ENCODE assay signal across 31 cellular contexts in genomic region chr17:41593306-41594095, GRCh38. TPM values are rescaled to one million over a fixed set of nuclear protein-coding genes. Genes with fewer than 3 reads are reported as not detected.
"Had no signal": no experiment of that assay in that cellular context is flagged by ENCODE, and none has a peak within 500 bp of the region (broad histone marks: within the 10 kb centered on the region; RNA-seq: fewer than 3 reads in every experiment).

No MANE protein-coding gene starts in this region.

- H3K9ac ChIP-seq: parathyroid adenoma had no signal

- ATAC-seq: activated naive CD8-positive, alpha-beta T cell treated with anti-CD3 and anti-CD28 coated beads, Interleukin-2, amount 50 U/mL, for 24 hours; T-helper 17 cell; WTC11 had no signal

- H2AFZ ChIP-seq: parathyroid adenoma had no signal

- H3K4me1 ChIP-seq: heart right ventricle, left ventricle myocardium inferior, parathyroid adenoma, right atrium auricular region, spleen, transverse colon, uterus had no signal

- H3K27ac Mint-ChIP-seq: activated CD4-positive, alpha-beta memory T cell treated with anti-CD3 and anti-CD28 coated beads, Interleukin-2, amount 10 ng/mL, durations not matched to agents 7 days and 5 days; activated CD4-positive, alpha-beta T cell treated with anti-CD3 and anti-CD28 coated beads, Interleukin-2, amount 10 ng/mL, durations not matched to agents 7 days and 5 days; activated naive CD4-positive, alpha-beta T cell treated with anti-CD3 and anti-CD28 coated beads, Interleukin-2, amount 50 U/mL, for 24 hours; activated naive CD8-positive, alpha-beta T cell treated with anti-CD3 and anti-CD28 coated beads, Interleukin-2, amount 50 U/mL, for 24 hours; activated T-cell treated with anti-CD3 and anti-CD28 coated beads, Interleukin-2, amount 50 U/mL, for 24 hours; nephron; T-helper 17 cell; WTC11 had no signal

- H3K79me2 ChIP-seq: parathyroid adenoma had no signal

- H3K36me3 ChIP-seq: esophagus squamous epithelium, heart right ventricle, left ventricle myocardium inferior, right atrium auricular region, spleen, transverse colon, uterus had no signal

- H3K27me3 Mint-ChIP-seq: activated CD4-positive, alpha-beta T cell treated with anti-CD3 and anti-CD28 coated beads, Interleukin-2, amount 10 ng/mL, durations not matched to agents 7 days and 5 days had no signal

- H3K27me3 ChIP-seq: right atrium auricular region, uterus had no signal

- H3K4me3 ChIP-seq: esophagus squamous epithelium, heart right ventricle, left ventricle myocardium inferior, right atrium auricular region, spleen, transverse colon, uterus had no signal

- FAIRE-seq: colon, endometrium had no signal

- H3K4me1 Mint-ChIP-seq: activated CD4-positive, alpha-beta T cell treated with anti-CD3 and anti-CD28 coated beads, Interleukin-2, amount 10 ng/mL, durations not matched to agents 7 days and 5 days; activated naive CD4-positive, alpha-beta T cell treated with anti-CD3 and anti-CD28 coated beads, Interleukin-2, amount 50 U/mL, for 24 hours; activated naive CD8-positive, alpha-beta T cell treated with anti-CD3 and anti-CD28 coated beads, Interleukin-2, amount 50 U/mL, for 24 hours had no signal

- H3K9me3 Mint-ChIP-seq: activated CD4-positive, alpha-beta memory T cell treated with anti-CD3 and anti-CD28 coated beads, Interleukin-2, amount 10 ng/mL, durations not matched to agents 7 days and 5 days; activated CD4-positive, alpha-beta T cell treated with anti-CD3 and anti-CD28 coated beads, Interleukin-2, amount 10 ng/mL, durations not matched to agents 7 days and 5 days; activated naive CD4-positive, alpha-beta T cell treated with anti-CD3 and anti-CD28 coated beads, Interleukin-2, amount 50 U/mL, for 24 hours; activated naive CD8-positive, alpha-beta T cell treated with anti-CD3 and anti-CD28 coated beads, Interleukin-2, amount 50 U/mL, for 24 hours; activated T-cell treated with anti-CD3 and anti-CD28 coated beads, Interleukin-2, amount 50 U/mL, for 24 hours; nephron had no signal

- H3K27ac ChIP-seq: epithelial cell of prostate, esophagus squamous epithelium, heart right ventricle, left ventricle myocardium inferior, parathyroid adenoma, right atrium auricular region, spleen, transverse colon, uterus had no signal

- H3K36me3 Mint-ChIP-seq: activated naive CD4-positive, alpha-beta T cell treated with anti-CD3 and anti-CD28 coated beads, Interleukin-2, amount 50 U/mL, for 24 hours; WTC11 had no signal

- H3K9me3 ChIP-seq: esophagus squamous epithelium, heart right ventricle, left ventricle myocardium inferior, right atrium auricular region, spleen, transverse colon, uterus had no signal

- DNase-seq: activated CD4-positive, alpha-beta memory T cell treated with anti-CD3 and anti-CD28 coated beads, Interleukin-2, amount 10 ng/mL, durations not matched to agents 7 days and 5 days; activated CD4-positive, alpha-beta T cell treated with anti-CD3 and anti-CD28 coated beads for 1 hour; activated CD4-positive, alpha-beta T cell treated with anti-CD3 and anti-CD28 coated beads, Interleukin-2, amount 10 ng/mL, durations not matched to agents 7 days and 5 days; activated CD8-positive, alpha-beta memory T cell treated with anti-CD3 and anti-CD28 coated beads, Interleukin-2, amount 50 U/mL, for 48 hours; activated naive CD8-positive, alpha-beta T cell treated with anti-CD3 and anti-CD28 coated beads, Interleukin-2, amount 50 U/mL, for 24 hours; activated T-cell treated with anti-CD3 and anti-CD28 coated beads, Interleukin-2, amount 50 U/mL, for 24 hours; anterior cingulate cortex; dermis blood vessel endothelial cell; effector CD4-positive, alpha-beta T cell; esophagus squamous epithelium; foreskin melanocyte; heart right ventricle; left ventricle myocardium inferior; spleen; stimulated activated naive CD4-positive, alpha-beta T cell treated with Interleukin-2 at 50 U/mL for 16 hours; T-helper 17 cell; T1000; transverse colon; uterus had no signal

- H3K4me3 Mint-ChIP-seq: activated CD4-positive, alpha-beta memory T cell treated with anti-CD3 and anti-CD28 coated beads, Interleukin-2, amount 10 ng/mL, durations not matched to agents 7 days and 5 days; activated CD4-positive, alpha-beta T cell treated with anti-CD3 and anti-CD28 coated beads, Interleukin-2, amount 10 ng/mL, durations not matched to agents 7 days and 5 days; activated naive CD4-positive, alpha-beta T cell treated with anti-CD3 and anti-CD28 coated beads, Interleukin-2, amount 50 U/mL, for 24 hours; activated naive CD8-positive, alpha-beta T cell treated with anti-CD3 and anti-CD28 coated beads, Interleukin-2, amount 50 U/mL, for 24 hours; activated T-cell treated with anti-CD3 and anti-CD28 coated beads, Interleukin-2, amount 50 U/mL, for 24 hours; nephron; T-helper 17 cell; WTC11 had no signal

RNA-seq across cellular contexts. Expression of gene KRT14, which starts 6.8 kb away (rescaled TPM):
- total RNA-seq: activated CD4-positive, alpha-beta memory T cell treated with anti-CD3 and anti-CD28 coated beads, Interleukin-2, amount 10 ng/mL, durations not matched to agents 7 days and 5 days; activated CD4-positive, alpha-beta T cell treated with anti-CD3 and anti-CD28 coated beads, Interleukin-2, amount 10 ng/mL, durations not matched to agents 7 days and 5 days; glomerular endothelial cell; heart right ventricle; left ventricle myocardium inferior; T-helper 17 cell; WTC11 had no signal

RNA-seq across cellular contexts. Expression of gene KRT16, which starts 19.1 kb away (rescaled TPM):
- total RNA-seq: activated CD4-positive, alpha-beta memory T cell treated with anti-CD3 and anti-CD28 coated beads, Interleukin-2, amount 10 ng/mL, durations not matched to agents 7 days and 5 days; activated CD4-positive, alpha-beta T cell treated with anti-CD3 and anti-CD28 coated beads, Interleukin-2, amount 10 ng/mL, durations not matched to agents 7 days and 5 days; glomerular endothelial cell; left ventricle myocardium inferior; mucosa of gallbladder; spleen; T-helper 17 cell; uterus; WTC11 had no signal

RNA-seq across cellular contexts. Expression of gene KRT9, which starts 21.6 kb away (rescaled TPM):
- total RNA-seq: activated CD4-positive, alpha-beta memory T cell treated with anti-CD3 and anti-CD28 coated beads, Interleukin-2, amount 10 ng/mL, durations not matched to agents 7 days and 5 days; activated CD4-positive, alpha-beta T cell treated with anti-CD3 and anti-CD28 coated beads, Interleukin-2, amount 10 ng/mL, durations not matched to agents 7 days and 5 days; dermis blood vessel endothelial cell; glomerular endothelial cell; heart right ventricle; left ventricle myocardium inferior; mucosa of gallbladder; pulmonary artery endothelial cell; right atrium auricular region; spleen; T-helper 17 cell; temporal lobe; transverse colon; WTC11 had no signal
- polyA plus RNA-seq: heart right ventricle, spleen had no signal

RNA-seq across cellular contexts. Expression of gene KRT17, which starts 30.9 kb away (rescaled TPM):
- total RNA-seq: activated CD4-positive, alpha-beta memory T cell treated with anti-CD3 and anti-CD28 coated beads, Interleukin-2, amount 10 ng/mL, durations not matched to agents 7 days and 5 days; heart right ventricle; left ventricle myocardium inferior; mucosa of gallbladder; right atrium auricular region; T-helper 17 cell had no signal
